In the genomic region with DNA sequence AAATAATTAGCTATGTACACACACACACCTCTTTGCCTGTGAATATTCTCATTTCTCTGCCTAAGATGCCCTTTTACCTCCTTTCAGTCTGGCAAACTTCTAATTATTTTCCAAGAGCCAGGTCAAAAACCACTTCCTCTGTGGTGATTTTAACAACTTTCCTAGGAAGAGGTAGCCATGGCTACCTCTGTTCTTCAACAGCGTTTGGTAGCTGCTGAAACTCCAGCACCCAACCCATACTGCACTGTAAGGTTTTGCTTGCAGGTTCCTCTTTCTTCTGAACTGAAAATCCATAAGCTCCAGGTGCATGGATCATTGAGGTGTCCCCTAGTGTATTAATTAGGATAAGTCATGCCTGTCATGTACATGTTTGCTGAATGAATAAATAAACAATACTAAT, we compare ENCODE assay signal across 21 cellular contexts.
"Had no signal": no experiment of that assay in that cellular context is flagged by ENCODE, and none has a peak within 500 bp of the region (broad histone marks: within the 10 kb centered on the region; RNA-seq: fewer than 3 reads in every experiment).

No MANE protein-coding gene starts in this region.

- H3K36me3 ChIP-seq: colonic mucosa, left lung, pancreas, right lobe of liver, suprapubic skin, transverse colon, upper lobe of right lung, uterus had no signal

- ATAC-seq: left cardiac atrium; left lung; naive thymus-derived CD8-positive, alpha-beta T cell; right lobe of liver; stimulated activated naive CD8-positive, alpha-beta T cell treated with anti-CD3 and anti-CD28 coated beads, Interleukin-15, amount 100 ng/mL, for 72 hours; upper lobe of right lung had no signal

- H3K27ac ChIP-seq: colonic mucosa, left lung, pancreas, right lobe of liver, suprapubic skin, transverse colon, upper lobe of right lung, uterus had no signal

- H3K4me3 Mint-ChIP-seq: dendritic cell treated with granulocyte-macrophage colony-stimulating factor and Interleukin-4, amounts not matched to agents 40 ng/mL and 50 ng/mL, for 4 days; nephron progenitor cell; stimulated activated naive CD8-positive, alpha-beta T cell treated with anti-CD3 and anti-CD28 coated beads, Interleukin-15, amount 100 ng/mL, for 72 hours had no signal

- H3K4me1 ChIP-seq: colonic mucosa, left lung, right lobe of liver, suprapubic skin, transverse colon, upper lobe of right lung, uterus had no signal

- H3K27me3 Mint-ChIP-seq: stimulated activated naive CD8-positive, alpha-beta T cell treated with anti-CD3 and anti-CD28 coated beads, Interleukin-15, amount 100 ng/mL, for 72 hours had no signal

- H3K4me3 ChIP-seq: colonic mucosa, left lung, pancreas, right lobe of liver, suprapubic skin, transverse colon, upper lobe of right lung, uterus had no signal

- H3K27me3 ChIP-seq: colonic mucosa, left lung, pancreas, right lobe of liver, suprapubic skin, transverse colon, upper lobe of right lung, uterus had no signal

- H3K9me3 ChIP-seq: colonic mucosa, left lung, pancreas, right lobe of liver, suprapubic skin, transverse colon, upper lobe of right lung, uterus had no signal

- H3K27ac Mint-ChIP-seq: dendritic cell treated with granulocyte-macrophage colony-stimulating factor and Interleukin-4, amounts not matched to agents 40 ng/mL and 50 ng/mL, for 4 days; nephron progenitor cell had no signal

- DNase-seq: colonic mucosa; effector memory CD4-positive, alpha-beta T cell; left cardiac atrium; left lung; mammary epithelial cell; mesendoderm; midbrain; naive thymus-derived CD8-positive, alpha-beta T cell; nephron progenitor cell; pancreas; right lobe of liver; small intestine; stimulated activated CD4-positive, alpha-beta T cell treated with anti-CD3 and anti-CD28 coated beads, Interleukin-15, amount 100 ng/mL, for 24 hours; stimulated activated CD4-positive, alpha-beta T cell treated with anti-CD3 and anti-CD28 coated beads, Interleukin-2, amount 100 ng/mL, for 48 hours; stimulated activated naive CD4-positive, alpha-beta T cell; stimulated activated naive CD8-positive, alpha-beta T cell treated with anti-CD3 and anti-CD28 coated beads, Interleukin-15, amount 100 ng/mL, for 72 hours; transverse colon; upper lobe of right lung; uterus had no signal
